ENCODE assay signal across 11 cellular contexts in the genomic region with DNA sequence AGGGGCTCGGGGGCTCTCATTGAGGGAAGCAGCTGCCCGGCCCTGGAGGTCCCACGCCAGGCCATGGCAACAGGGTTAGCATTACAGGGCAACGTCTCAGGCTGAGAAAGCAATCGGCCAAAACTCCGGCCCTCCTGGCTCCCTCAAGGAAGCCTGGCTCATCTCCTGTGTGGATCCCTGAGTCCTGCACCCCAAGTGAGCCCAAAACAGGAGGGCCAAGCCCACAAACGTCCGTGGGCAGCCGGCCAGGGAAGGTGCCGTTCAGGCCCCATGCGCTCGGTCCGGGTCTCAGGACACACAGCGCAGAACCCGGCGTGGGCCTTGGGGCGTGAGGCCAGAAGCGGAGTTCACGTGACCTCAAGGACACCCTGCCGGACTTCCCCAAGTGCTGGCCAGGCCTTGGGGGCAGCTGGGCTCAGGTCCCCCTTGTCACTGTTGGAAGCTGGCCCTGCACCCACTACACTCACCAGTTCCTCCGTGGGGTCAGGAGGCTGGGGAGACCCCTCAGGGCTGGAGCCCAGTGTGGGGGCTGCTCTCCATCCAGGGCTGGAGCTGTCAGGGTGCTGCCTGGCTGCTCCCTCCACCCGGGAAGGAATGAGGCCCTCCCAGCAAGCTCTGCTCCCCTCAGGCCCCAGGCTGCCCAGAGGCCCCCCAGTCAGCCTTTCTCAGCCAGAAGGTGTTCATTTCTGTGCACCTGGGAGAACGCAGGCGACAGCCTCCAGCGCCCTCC. TPM values are rescaled to one million over a fixed set of nuclear protein-coding genes. Genes with fewer than 3 reads are reported as not detected.
A peak's percentile ranks its signal among the peaks of the same experiment; 100 is the strongest.
DNase-seq lines count a peak whose midpoint lies in the region; ATAC-seq, FAIRE-seq and TF ChIP-seq lines count a peak whose summit lies in the region.
"Had no signal": no experiment of that assay in that cellular context is flagged by ENCODE, and none has a peak within 500 bp of the region (broad histone marks: within the 10 kb centered on the region; RNA-seq: fewer than 3 reads in every experiment).

No MANE protein-coding gene starts in this region.

- H3K4me3 Mint-ChIP-seq in activated naive CD4-positive, alpha-beta T cell treated with anti-CD3 and anti-CD28 coated beads, Interleukin-2, amount 10 ng/mL, durations not matched to agents 7 days and 5 days = no peak overlapping the region
- no peak overlapping the region for H3K4me3 Mint-ChIP-seq in WTC11

- H3K36me3 Mint-ChIP-seq in activated naive CD4-positive, alpha-beta T cell treated with anti-CD3 and anti-CD28 coated beads, Interleukin-2, amount 10 ng/mL, durations not matched to agents 7 days and 5 days = no peaks in the 10 kb centered on the region
- no peaks in the 10 kb centered on the region for H3K36me3 Mint-ChIP-seq in WTC11
- H3K36me3 Mint-ChIP-seq: CD8-positive, alpha-beta memory T cell; naive thymus-derived CD8-positive, alpha-beta T cell had no signal

- TF ChIP-seq CTCF in WTC11 (IDR thresholded peaks at IDR 0.05) = no peak
- no peak; the same call in 1 of the 2 replicates for TF ChIP-seq CTCF in HepG2 (CRISPR knock-in tag; IDR thresholded peaks at IDR 0.05)
- TF ChIP-seq CTCF in upper lobe of right lung (IDR thresholded peaks at IDR 0.05) = no peak

- TF ChIP-seq RAD21 in HepG2 (CRISPR knock-in tag; IDR thresholded peaks at IDR 0.05) = no peak

- no peaks in the 10 kb centered on the region for H3K36me3 ChIP-seq in HepG2 (replicated peaks in 1 of 2; ENCODE audit: control insufficient read depth in 1 of 2, insufficient read depth in 2 of 2, low read length in 2 of 2)
- H3K36me3 ChIP-seq in upper lobe of right lung = no peaks in the 10 kb centered on the region

- peak overlapping the region; percentile 33; the same call in 1 of the 2 replicates for H3K9ac ChIP-seq in HepG2 (ENCODE audit: insufficient read depth, low read depth, low read length)

- intact Hi-C loops in HepG2 (cut with micrococcal nuclease; ENCODE audit: unreplicated experiment) = loop anchor here (2.0 kb wide), 1 partner anchor 58 kb away; no protein-coding TSS in a partner anchor
- intact Hi-C loops in upper lobe of right lung (cut with DNase I) = no loop called here

- ATAC-seq in WTC11 (peak; percentile 60), HepG2 (peak; percentile 46), upper lobe of right lung (peak; percentile 54), HG03439 (IDR thresholded peaks at IDR 0.05; ENCODE audit: unreplicated experiment) (no peak)
- ATAC-seq: naive thymus-derived CD8-positive, alpha-beta T cell had no signal

- peaks cover 56% of the 10 kb centered on the region for H3K4me1 ChIP-seq in HepG2 (ENCODE audit: insufficient read depth, low read length)
- peaks cover 10% of the 10 kb centered on the region for H3K4me1 ChIP-seq in upper lobe of right lung

- peak; percentile 22 for DNase-seq in activated naive CD4-positive, alpha-beta T cell treated with anti-CD3 and anti-CD28 coated beads, Interleukin-2, amount 10 ng/mL, durations not matched to agents 7 days and 5 days
- no peak for DNase-seq in activated naive CD4-positive, alpha-beta T cell treated with Interleukin-2 at 50 U/mL for 16 hours
- DNase-seq in WTC11 (ENCODE audit: low spot score) (no peak), HepG2 (ENCODE audit: low spot score) (no peak), upper lobe of right lung (peak; percentile 81), NOMO-1 treated with DMSO at 0.1 percent for 48 hours (lab: John Stamatoyannopoulos, UW; ENCODE audit: unreplicated experiment) (no peak), nucleus accumbens (lab: John Stamatoyannopoulos, UW) (no peak)
- DNase-seq: caudate nucleus had no signal

- H3K27me3 Mint-ChIP-seq in activated naive CD4-positive, alpha-beta T cell treated with anti-CD3 and anti-CD28 coated beads, Interleukin-2, amount 10 ng/mL, durations not matched to agents 7 days and 5 days = peaks cover 25% of the 10 kb centered on the region
- no peaks in the 10 kb centered on the region for H3K27me3 Mint-ChIP-seq in WTC11 (ENCODE audit: low read depth)
- H3K27me3 Mint-ChIP-seq: CD8-positive, alpha-beta memory T cell; naive thymus-derived CD8-positive, alpha-beta T cell had no signal

- BruUV-seq in HepG2 (replicated peaks; lab: Mats Ljungman, UMichigan) = no TSS peak

- H3K4me3 ChIP-seq in HepG2 (replicated peaks in 1 of 3; ENCODE audit: insufficient read depth in 1 of 3, low read depth in 2 of 3, low read length in 3 of 3) (peak overlapping the region in 2 of 3 experiments; percentile 16 to 66; a peak in 2 of 6 replicates), upper lobe of right lung (no peak overlapping the region)

- in situ Hi-C loops in HepG2 (cut with HindIII; ENCODE audit: extremely low pct_ligation_motif_present, low pct_unique_long_range_greater_than_20kb) = loop anchor here (5.0 to 10.0 kb wide), 2 partner anchors 63 to 246 kb away; no protein-coding TSS in a partner anchor

- no peak for TF ChIP-seq POLR2A in HepG2 (IDR thresholded peaks at IDR 0.05; ENCODE audit: insufficient read depth in 1 of 2, low read depth in 2 of 2, low read length in 2 of 2)

- POLR2A ChIA-PET in WTC11 (lab: Charles Lee) = no interaction called here
- POLR2A ChIA-PET in HepG2 (lab: Yijun Ruan, JAX) = interaction anchor here (1.3 kb wide), 1 partner anchor 58 kb away, joined by 5 read pairs; no protein-coding TSS in a partner anchor

- H3K9me3 ChIP-seq in HepG2 (ENCODE audit: low read length) (no peaks in the 10 kb centered on the region), upper lobe of right lung (no peaks in the 10 kb centered on the region)

- WGBS in HepG2 (ENCODE audit: low lambda C conversion rate) = 2% methylated on average over 9 of the region's 25 CpGs

- H3K9me3 Mint-ChIP-seq in activated naive CD4-positive, alpha-beta T cell treated with anti-CD3 and anti-CD28 coated beads, Interleukin-2, amount 10 ng/mL, durations not matched to agents 7 days and 5 days = peaks cover 7% of the 10 kb centered on the region
- peaks cover 10% of the 10 kb centered on the region for H3K9me3 Mint-ChIP-seq in WTC11
- H3K9me3 Mint-ChIP-seq: CD8-positive, alpha-beta memory T cell had no signal

- no peaks in the 10 kb centered on the region for H3K79me2 ChIP-seq in HepG2 (ENCODE audit: insufficient read depth, low read length)

- H3K27ac ChIP-seq in HepG2 (ENCODE audit: extremely low read length, insufficient read depth, low read length) (no peak overlapping the region), upper lobe of right lung (no peak overlapping the region)

- CTCF ChIA-PET in activated naive CD4-positive, alpha-beta T cell treated with anti-CD3 and anti-CD28 coated beads, Interleukin-2, amount 10 ng/mL, durations not matched to agents 7 days and 5 days (lab: Charles Lee) = interaction anchor here (0.7 to 1.6 kb wide), 2 partner anchors 58 to 63 kb away, joined by 3 to 6 read pairs; no protein-coding TSS in a partner anchor
- CTCF ChIA-PET in WTC11 (lab: Charles Lee) (interaction anchor here (0.9 to 2.2 kb wide), 7 partner anchors 11 to 366 kb away, joined by 3 to 6 read pairs (median 5); no protein-coding TSS in a partner anchor), HepG2 (lab: Yijun Ruan, JAX; ENCODE audit: low intra/inter-chr PET ratio, low total read pairs) (interaction anchor here (2.7 kb wide), 1 partner anchor 64 kb away, joined by 13 read pairs; no protein-coding TSS in a partner anchor)

- no peaks in the 10 kb centered on the region for H4K20me1 ChIP-seq in HepG2 (ENCODE audit: insufficient read depth, low read length)

- H3K4me1 Mint-ChIP-seq in activated naive CD4-positive, alpha-beta T cell treated with anti-CD3 and anti-CD28 coated beads, Interleukin-2, amount 10 ng/mL, durations not matched to agents 7 days and 5 days = peaks cover 4% of the 10 kb centered on the region
- peaks cover 6% of the 10 kb centered on the region for H3K4me1 Mint-ChIP-seq in WTC11

- FAIRE-seq in HepG2 (lab: Jason Lieb, UNC) = no peak

- H3K27ac Mint-ChIP-seq in activated naive CD4-positive, alpha-beta T cell treated with anti-CD3 and anti-CD28 coated beads, Interleukin-2, amount 10 ng/mL, durations not matched to agents 7 days and 5 days = no peak overlapping the region
- no peak overlapping the region for H3K27ac Mint-ChIP-seq in WTC11

- H3K27me3 ChIP-seq in HepG2 (ENCODE audit: control insufficient read depth in 1 of 2, insufficient read depth in 2 of 2, low read length in 2 of 2) (peaks cover 5 to 35% of the 10 kb centered on the region in 2 experiments; a peak in 3 of 5 replicates), upper lobe of right lung (no peaks in the 10 kb centered on the region)

- no peak for TF ChIP-seq EP300 in HepG2 (IDR thresholded peaks at IDR 0.05; ENCODE audit: low read depth in 2 of 2, low read length in 2 of 2)
- no peak for TF ChIP-seq EP300 in HepG2 (CRISPR knock-in tag; IDR thresholded peaks at IDR 0.05; ENCODE audit: borderline replicate concordance)

- H3K4me2 ChIP-seq in HepG2 (ENCODE audit: low read depth, low read length) = peak overlapping the region; percentile 68

- H2AFZ ChIP-seq in HepG2 (ENCODE audit: low read length) = no peak overlapping the region

RNA-seq across cellular contexts. Expression of a gene that starts 7.9 kb away (rescaled TPM):
- total RNA-seq in WTC11 (2021) (12.2 to 14.1 TPM (median 13.6 TPM) in 3 replicates), HepG2 (2016; rRNA removed; fragmentation: Illumina TruSeq; extraction: Trizol) (3.5 and 4.7 TPM in 2 replicates), upper lobe of right lung (26.0 TPM)
- 1.3 and 1.8 TPM in 2 replicates for total RNA-seq in HepG2 (2016; cell fraction: cytosol; rRNA removed; fragmentation: Illumina TruSeq; extraction: Trizol; ENCODE audit: low read depth)
- total RNA-seq in HepG2 (2016; cell fraction: insoluble cytoplasmic fraction; rRNA removed; fragmentation: Illumina TruSeq; extraction: Trizol) = 3.2 and 5.1 TPM in 2 replicates
- total RNA-seq in HepG2 (2016; cell fraction: membrane; rRNA removed; fragmentation: Illumina TruSeq; extraction: Trizol) = 3.2 and 3.7 TPM in 2 replicates
- total RNA-seq in HepG2 (2016; cell fraction: nucleus; rRNA removed; fragmentation: Illumina TruSeq; extraction: Trizol) = 2.9 and 3.1 TPM in 2 replicates
- polyA plus RNA-seq in HepG2 (2011; rRNA removed) = 2.3 and 3.7 TPM in 2 replicates
- polyA plus RNA-seq in HepG2 (2011; cell fraction: cytosol; rRNA removed) = 3.1 and 4.4 TPM in 2 replicates
- polyA plus RNA-seq in HepG2 (2011; cell fraction: nucleus; rRNA removed) = 12.7 and 14.5 TPM in 2 replicates
- polyA plus RNA-seq in HepG2 (2012) = 2.3 and 4.1 TPM in 2 replicates
- polyA plus RNA-seq in HepG2 (2016; cell fraction: cytosol; fragmentation: Illumina TruSeq; extraction: Trizol; ENCODE audit: low read depth) = 1.2 and 1.3 TPM in 2 replicates
- polyA plus RNA-seq in HepG2 (2016; cell fraction: insoluble cytoplasmic fraction; fragmentation: Illumina TruSeq; extraction: Trizol; ENCODE audit: low read depth) = 2.8 and 3.2 TPM in 2 replicates
- polyA plus RNA-seq in HepG2 (2016; cell fraction: membrane; fragmentation: Illumina TruSeq; extraction: Trizol; ENCODE audit: low read depth) = 2.2 and 2.3 TPM in 2 replicates
- 5.4 and 5.6 TPM in 2 replicates for polyA plus RNA-seq in HepG2 (2016; cell fraction: nucleus; fragmentation: Illumina TruSeq; extraction: Trizol; ENCODE audit: insufficient read depth, low read depth)
- polyA minus RNA-seq in HepG2 (2011; rRNA and poly(A)+ RNA removed; ENCODE audit: low replicate concordance) = 3.9 and 6.3 TPM in 2 replicates
- 4.8 and 5.9 TPM in 2 replicates for polyA minus RNA-seq in HepG2 (2011; cell fraction: cytosol; rRNA and poly(A)+ RNA removed)
- 2.7 and 3.5 TPM in 2 replicates for polyA minus RNA-seq in HepG2 (2011; cell fraction: nucleus; rRNA and poly(A)+ RNA removed)

RNA-seq across cellular contexts. Expression of a gene that starts 57.1 kb away (rescaled TPM):
- total RNA-seq in WTC11 (2021) (4.0 to 4.6 TPM (median 4.4 TPM) in 3 replicates), HepG2 (2016; rRNA removed; fragmentation: Illumina TruSeq; extraction: Trizol) (3.9 and 4.6 TPM in 2 replicates), upper lobe of right lung (6.3 TPM)
- total RNA-seq in HepG2 (2016; cell fraction: cytosol; rRNA removed; fragmentation: Illumina TruSeq; extraction: Trizol; ENCODE audit: low read depth) = 2.1 and 2.2 TPM in 2 replicates
- 3.2 and 4.3 TPM in 2 replicates for total RNA-seq in HepG2 (2016; cell fraction: insoluble cytoplasmic fraction; rRNA removed; fragmentation: Illumina TruSeq; extraction: Trizol)
- total RNA-seq in HepG2 (2016; cell fraction: membrane; rRNA removed; fragmentation: Illumina TruSeq; extraction: Trizol) = 2.1 and 2.5 TPM in 2 replicates
- total RNA-seq in HepG2 (2016; cell fraction: nucleus; rRNA removed; fragmentation: Illumina TruSeq; extraction: Trizol) = 5.9 and 7.5 TPM in 2 replicates
- polyA plus RNA-seq in HepG2 (2011; rRNA removed) = 4.2 and 4.3 TPM in 2 replicates
- polyA plus RNA-seq in HepG2 (2011; cell fraction: cytosol; rRNA removed) = 1.8 and 1.9 TPM in 2 replicates
- 14.3 and 14.5 TPM in 2 replicates for polyA plus RNA-seq in HepG2 (2011; cell fraction: nucleus; rRNA removed)
- polyA plus RNA-seq in HepG2 (2012) = 3.2 and 3.6 TPM in 2 replicates
- polyA plus RNA-seq in HepG2 (2016; cell fraction: cytosol; fragmentation: Illumina TruSeq; extraction: Trizol; ENCODE audit: low read depth) = 0.82 and 0.88 TPM in 2 replicates
- polyA plus RNA-seq in HepG2 (2016; cell fraction: insoluble cytoplasmic fraction; fragmentation: Illumina TruSeq; extraction: Trizol; ENCODE audit: low read depth) = 3.6 and 4.7 TPM in 2 replicates
- polyA plus RNA-seq in HepG2 (2016; cell fraction: membrane; fragmentation: Illumina TruSeq; extraction: Trizol; ENCODE audit: low read depth) = 2.6 and 2.7 TPM in 2 replicates
- 11.7 and 14.6 TPM in 2 replicates for polyA plus RNA-seq in HepG2 (2016; cell fraction: nucleus; fragmentation: Illumina TruSeq; extraction: Trizol; ENCODE audit: insufficient read depth, low read depth)
- polyA minus RNA-seq in HepG2 (2011; rRNA and poly(A)+ RNA removed; ENCODE audit: low replicate concordance) = 2.7 and 3.0 TPM in 2 replicates
- 0.88 and 1.4 TPM in 2 replicates for polyA minus RNA-seq in HepG2 (2011; cell fraction: cytosol; rRNA and poly(A)+ RNA removed)
- polyA minus RNA-seq in HepG2 (2011; cell fraction: nucleus; rRNA and poly(A)+ RNA removed) = 11.1 and 12.3 TPM in 2 replicates

Comparison
In these comparisons a context has a peak if more than half of its experiments do, and no peak if none do; other contexts are left out.
1. DNase-seq: peak in activated naive CD4-positive, alpha-beta T cell treated with anti-CD3 and anti-CD28 coated beads, Interleukin-2, amount 10 ng/mL, durations not matched to agents 7 days and 5 days (single experiment) and upper lobe of right lung (single experiment); none in activated naive CD4-positive, alpha-beta T cell treated with Interleukin-2 at 50 U/mL for 16 hours (single experiment), WTC11 (single experiment), HepG2 (single experiment), NOMO-1 treated with DMSO at 0.1 percent for 48 hours (single experiment) and nucleus accumbens (0 of 56).